In the genomic region with DNA sequence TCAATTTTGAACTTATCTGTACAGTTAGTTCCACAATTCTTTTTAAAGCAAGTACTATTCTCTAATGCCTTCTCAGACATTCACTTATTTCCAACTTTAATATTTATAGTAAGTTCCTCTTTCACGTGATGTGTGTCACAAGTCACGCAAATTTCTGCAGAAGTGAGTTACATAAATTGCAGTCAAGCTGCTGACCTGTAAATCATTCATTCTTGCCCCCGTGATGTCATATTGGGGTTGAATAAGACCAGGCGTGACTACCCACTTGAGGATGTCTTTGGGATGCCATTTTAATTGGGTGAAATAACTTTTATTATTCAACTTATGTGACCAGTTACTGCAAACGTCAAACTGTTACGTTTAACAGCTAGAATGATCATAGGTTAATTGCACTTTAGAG, we compare ENCODE assay signal across 26 cellular contexts. TPM values are rescaled to one million over a fixed set of nuclear protein-coding genes. Genes with fewer than 3 reads are reported as not detected.
DNase-seq lines count a peak whose midpoint lies in the region; ATAC-seq and TF ChIP-seq lines count a peak whose summit lies in the region.
"Had no signal": no experiment of that assay in that cellular context is flagged by ENCODE, and none has a peak within 500 bp of the region (broad histone marks: within the 10 kb centered on the region; RNA-seq: fewer than 3 reads in every experiment).

No MANE protein-coding gene starts in this region.

- in situ Hi-C loops in Panc1 (cut with HindIII; ENCODE audit: low pct_unique_long_range_greater_than_20kb, low sequenced_read_pairs), result no loop called here

- H3K4me1 ChIP-seq in Panc1 (ENCODE audit: control insufficient read depth, insufficient read depth, low read length), result peaks cover 82% of the 10 kb centered on the region

- H3K36me3 ChIP-seq in Panc1 (ENCODE audit: control insufficient read depth, insufficient read depth, low read length), result peaks cover 4% of the 10 kb centered on the region; the same call in 1 of the 2 replicates
- H3K36me3 ChIP-seq: cardiac muscle cell, heart right ventricle, spleen had no signal

- CTCF ChIA-PET in Panc1 (lab: Charles Lee), result no interaction called here

- POLR2A ChIA-PET in Panc1 (lab: Charles Lee), result no interaction called here

- no peak for TF ChIP-seq CTCF in Panc1 (IDR thresholded peaks at IDR 0.05)

- no peak overlapping the region for H3K4me3 ChIP-seq in Panc1 (ENCODE audit: low read depth in 2 of 2, low read length in 2 of 2)
- H3K4me3 ChIP-seq: cardiac muscle cell, coronary artery, heart right ventricle, spleen had no signal

- BruUV-seq in Panc1 (replicated peaks; lab: Mats Ljungman, UMichigan), result no TSS peak

- H3K9me3 ChIP-seq in Panc1 (ENCODE audit: control insufficient read depth, insufficient read depth, low read depth, low read length), result no peaks in the 10 kb centered on the region
- H3K9me3 ChIP-seq: heart right ventricle, spleen had no signal

- peak; percentile 96 for DNase-seq in CD1c-positive myeloid dendritic cell (ENCODE audit: extremely low spot score)
- peak; percentile 82 for DNase-seq in MV-4-11 (lab: John Stamatoyannopoulos, UW)
- DNase-seq in Panc1 (ENCODE audit: low read depth, low spot score), result no peak
- peak; percentile 6 for DNase-seq in medulla oblongata (ENCODE audit: extremely low spot score)
- DNase-seq in AG08396 (ENCODE audit: low spot score), result no peak
- DNase-seq: activated CD4-positive, alpha-beta memory T cell treated with anti-CD3 and anti-CD28 coated beads, Interleukin-2, amount 10 ng/mL, durations not matched to agents 7 days and 5 days; activated CD4-positive, CD25-positive, alpha-beta regulatory T cell treated with anti-CD3 and anti-CD28 coated beads, Interleukin-2, amount 50 U/mL, for 72 hours; activated CD8-positive, alpha-beta memory T cell treated with anti-CD3 and anti-CD28 coated beads, Interleukin-2, amount 50 U/mL, for 48 hours; effector memory CD8-positive, alpha-beta T cell; erythroblast; heart right ventricle; NCI-H1436; NCI-H2081 treated with DMSO at 0.1 percent for 48 hours; NCI-H748 treated with DMSO at 0.1 percent for 48 hours; right cardiac atrium; spleen; stimulated activated CD4-positive, alpha-beta T cell treated with anti-CD3 and anti-CD28 coated beads, Interleukin-2, amount 100 ng/mL, for 48 hours; substantia nigra had no signal

- H3K27ac ChIP-seq in Panc1 (ENCODE audit: low read length), result peak overlapping the region; percentile 51; the same call in 1 of the 2 replicates
- H3K27ac ChIP-seq: C4-2B, cardiac muscle cell, coronary artery, heart right ventricle had no signal

- no peaks in the 10 kb centered on the region for H3K27me3 ChIP-seq in Panc1 (ENCODE audit: control insufficient read depth, insufficient read depth, low read length)
- H3K27me3 ChIP-seq: heart right ventricle, spleen had no signal

- ATAC-seq in Panc1, result no peak
- ATAC-seq in GM18907 (IDR thresholded peaks at IDR 0.05; ENCODE audit: unreplicated experiment), result no peak
- no peak for ATAC-seq in HG02852 (IDR thresholded peaks at IDR 0.05; ENCODE audit: unreplicated experiment)
- ATAC-seq in GM18867 (IDR thresholded peaks at IDR 0.05; ENCODE audit: unreplicated experiment), result no peak
- ATAC-seq: activated naive CD4-positive, alpha-beta T cell treated with anti-CD3 and anti-CD28 coated beads, Interleukin-2, amount 50 U/mL, for 72 hours; effector memory CD8-positive, alpha-beta T cell; right cardiac atrium had no signal

- intact Hi-C loops in Panc1 (cut with micrococcal nuclease; ENCODE audit: unreplicated experiment), result no loop called here

RNA-seq across cellular contexts. Expression of gene PPARG, which starts 15.1 kb away (rescaled TPM):
- 88.1 TPM for total RNA-seq in Panc1 (2021; ENCODE audit: unreplicated experiment)
- 66.6 TPM for polyA plus RNA-seq in Panc1 (2012; ENCODE audit: insufficient read length)
- total RNA-seq: neural crest cell had no signal

Comparison
In these comparisons a context has a peak if more than half of its experiments do, and no peak if none do; other contexts are left out.
1. DNase-seq: peak in CD1c-positive myeloid dendritic cell (single experiment), MV-4-11 (single experiment) and medulla oblongata (single experiment); none in Panc1 (single experiment) and AG08396 (single experiment).